Comparison of ENCODE assay signal across 8 cellular contexts in genomic region chr19:38693380-38694223, GRCh38. TPM values are rescaled to one million over a fixed set of nuclear protein-coding genes. Genes with fewer than 3 reads are reported as not detected.
DNase-seq lines count a peak whose midpoint lies in the region; ATAC-seq and TF ChIP-seq lines count a peak whose summit lies in the region.

No MANE protein-coding gene starts in this region.

- H3K4me3 ChIP-seq in MM.1S (ENCODE audit: low read length): no peak overlapping the region

- intact Hi-C loops in left cardiac atrium (cut with DNase I): no loop called here
- intact Hi-C loops in sciatic nerve (cut with DNase I): no loop called here

- H3K27me3 ChIP-seq in MM.1S (replicated peaks; ENCODE audit: insufficient read depth, low read length): no peaks in the 10 kb centered on the region

- H3K4me1 ChIP-seq in MM.1S (ENCODE audit: low read length): peaks cover 25% of the 10 kb centered on the region

- peak; percentile 57 for ATAC-seq in GM18498 (IDR thresholded peaks at IDR 0.05; ENCODE audit: unreplicated experiment)
- ATAC-seq in left cardiac atrium: peak; percentile 28 to 29
- peak; percentile 65 for ATAC-seq in sciatic nerve
- ATAC-seq in GM19463 (IDR thresholded peaks at IDR 0.05; ENCODE audit: unreplicated experiment): no peak
- no peak for ATAC-seq in HG02970 (IDR thresholded peaks at IDR 0.05; ENCODE audit: low FRiP score, unreplicated experiment)

- DNase-seq in MM.1S: peak; percentile 65
- DNase-seq in activated effector memory CD4-positive, alpha-beta T cell treated with anti-CD3 and anti-CD28 coated beads, Interleukin-2, amount 50 U/mL, for 16 hours: peak; percentile 78
- DNase-seq in left cardiac atrium: no peak
- DNase-seq in sciatic nerve (ENCODE audit: low spot score): peak; percentile 80
- DNase-seq in DMS53 treated with DMSO at 0.1 percent for 48 hours (lab: John Stamatoyannopoulos, UW; ENCODE audit: unreplicated experiment): no peak

- H3K4me2 ChIP-seq in MM.1S (ENCODE audit: low read depth, low read length): peak overlapping the region; percentile 8; the same call in 1 of the 2 replicates

- H3K9ac ChIP-seq in MM.1S (ENCODE audit: low read length): no peak overlapping the region

- H3K9me2 ChIP-seq in MM.1S (replicated peaks; ENCODE audit: insufficient read depth, low read length): no peaks in the 10 kb centered on the region

- no peak overlapping the region for H2AFZ ChIP-seq in MM.1S (ENCODE audit: low read length)

- H3K79me2 ChIP-seq in MM.1S (ENCODE audit: low read length): peaks cover 93% of the 10 kb centered on the region

- H3K9me3 ChIP-seq in MM.1S (replicated peaks; ENCODE audit: insufficient read depth, low read length): no peaks in the 10 kb centered on the region

- no peaks in the 10 kb centered on the region for H4K20me1 ChIP-seq in MM.1S (ENCODE audit: insufficient read depth, low read length)

- H3K27ac ChIP-seq in MM.1S (ENCODE audit: low read length): peak overlapping the region; percentile 19; the same call in 1 of the 2 replicates

- no peaks in the 10 kb centered on the region for H3F3A ChIP-seq in MM.1S (ENCODE audit: insufficient read depth, low read length)

- no peak for TF ChIP-seq CTCF in MM.1S (IDR thresholded peaks at IDR 0.05; ENCODE audit: low read length)

- H3K36me3 ChIP-seq in MM.1S (replicated peaks; ENCODE audit: insufficient read depth, low read length): no peaks in the 10 kb centered on the region

RNA-seq across cellular contexts. Expression of gene ACTN4, which starts 46.2 kb away (rescaled TPM):
- total RNA-seq in left cardiac atrium: 100 to 1,000 TPM; 160 to 333 TPM
- 597 TPM for total RNA-seq in sciatic nerve

RNA-seq across cellular contexts. Expression of gene CAPN12, which starts 50.7 kb away (rescaled TPM):
- under 1 TPM; 0.77 to 0.81 TPM for total RNA-seq in left cardiac atrium
- total RNA-seq in sciatic nerve: 5.6 TPM

Comparison
In these comparisons a context has a peak if more than half of its experiments do, and no peak if none do; other contexts are left out.
1. ATAC-seq: peak in GM18498 (single experiment), left cardiac atrium (2 of 2) and sciatic nerve (single experiment); none in GM19463 (single experiment) and HG02970 (single experiment).
2. DNase-seq: peak in MM.1S (single experiment), activated effector memory CD4-positive, alpha-beta T cell treated with anti-CD3 and anti-CD28 coated beads, Interleukin-2, amount 50 U/mL, for 16 hours (single experiment) and sciatic nerve (single experiment); none in left cardiac atrium (single experiment) and DMS53 treated with DMSO at 0.1 percent for 48 hours (single experiment).